Comparison of ENCODE assay signal across 24 cellular contexts in the genomic region with DNA sequence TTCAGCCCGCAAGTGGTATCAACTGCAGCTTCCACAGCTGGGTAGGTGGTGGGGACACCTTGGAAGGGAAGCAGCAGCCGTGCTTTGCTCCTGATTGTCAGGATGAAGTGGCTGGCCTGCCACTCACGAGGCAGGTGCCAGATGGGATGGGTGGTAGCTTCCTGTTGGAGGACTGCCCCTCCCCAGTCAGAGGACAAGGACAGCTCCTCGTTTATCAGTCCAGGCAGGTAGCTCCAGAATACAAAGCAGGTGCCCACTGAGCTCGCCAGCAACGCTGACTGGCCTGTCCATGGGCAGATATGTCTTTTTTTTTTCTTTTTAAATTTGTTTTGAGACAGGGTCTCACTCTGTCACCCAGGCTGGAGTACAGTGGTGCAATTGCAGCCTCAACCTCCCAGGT.
"Had no signal": no experiment of that assay in that cellular context is flagged by ENCODE, and none has a peak within 500 bp of the region (broad histone marks: within the 10 kb centered on the region; RNA-seq: fewer than 3 reads in every experiment).

No MANE protein-coding gene starts in this region.

- FAIRE-seq: keratinocyte had no signal

- H3K4me1 ChIP-seq: lower lobe of right lung, prostate gland, right atrium auricular region, suprapubic skin, transverse colon, upper lobe of right lung, uterus had no signal

- H3K9me3 ChIP-seq: gastrocnemius medialis, lower lobe of right lung, prostate gland, right atrium auricular region, suprapubic skin, transverse colon, upper lobe of right lung, uterus had no signal

- H3K36me3 ChIP-seq: gastrocnemius medialis, lower lobe of right lung, prostate gland, right atrium auricular region, suprapubic skin, transverse colon, upper lobe of right lung, uterus had no signal

- H3K4me2 ChIP-seq: smooth muscle cell had no signal

- DNase-seq: effector CD8-positive, alpha-beta T cell; endodermal cell; foreskin fibroblast; gastrocnemius medialis; head of caudate nucleus; left ventricle myocardium superior; lower lobe of right lung; naive thymus-derived CD8-positive, alpha-beta T cell; nephron progenitor cell; stimulated activated CD4-positive, alpha-beta T cell treated with anti-CD3 and anti-CD28 coated beads, Interleukin-12 subunit alpha, Interleukin-12 subunit beta, amount 100 ng/mL, for 4 hours; stimulated activated CD4-positive, alpha-beta T cell treated with anti-CD3 and anti-CD28 coated beads, Interleukin-1b, Interleukin-23, amount 100 ng/mL, for 48 hours; stimulated activated CD4-positive, alpha-beta T cell treated with anti-CD3 and anti-CD28 coated beads, Interleukin-4, amount 100 ng/mL, for 1 hour; stimulated activated CD8-positive, alpha-beta memory T cell treated with anti-CD3 and anti-CD28 coated beads, Interleukin-4, amount 100 ng/mL, for 48 hours; stimulated activated naive CD4-positive, alpha-beta T cell; stimulated activated naive CD8-positive, alpha-beta T cell treated with anti-CD3 and anti-CD28 coated beads, Interleukin-15, amount 100 ng/mL, for 72 hours; transverse colon; upper lobe of right lung; uterus had no signal

- H3K4me3 ChIP-seq: gastrocnemius medialis, lower lobe of right lung, prostate gland, right atrium auricular region, smooth muscle cell, suprapubic skin, transverse colon, upper lobe of right lung, uterus had no signal

- H3K27me3 ChIP-seq: gastrocnemius medialis, right atrium auricular region, suprapubic skin, transverse colon, upper lobe of right lung, uterus had no signal

- H3K27ac ChIP-seq: epithelial cell of prostate, gastrocnemius medialis, lower lobe of right lung, prostate gland, right atrium auricular region, suprapubic skin, transverse colon, upper lobe of right lung, uterus had no signal
